Comparison of ENCODE assay signal across 2 cellular contexts in the genomic region with DNA sequence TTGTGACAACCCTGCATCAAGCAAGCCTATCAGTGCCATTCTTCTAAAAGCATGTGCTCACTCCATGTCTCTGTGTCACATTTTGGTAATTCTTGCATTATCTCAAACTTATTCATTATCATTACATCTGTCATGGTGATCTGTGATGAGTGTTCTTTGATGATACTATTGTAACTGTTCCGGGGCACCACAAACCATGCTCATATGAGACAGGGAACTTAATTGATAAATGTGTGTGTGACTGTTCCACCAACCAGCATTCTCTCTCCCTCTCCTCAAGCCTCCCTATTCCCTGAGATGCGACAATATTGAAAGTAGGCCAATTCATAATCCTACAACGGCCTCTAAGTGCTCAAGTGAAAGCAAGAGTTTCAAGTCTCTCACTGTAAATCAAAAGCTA.
TF ChIP-seq lines count a peak whose summit lies in the region.

No MANE protein-coding gene starts in this region.

TF ChIP-seq in WTC11, 78 proteins besides CTCF, POLR2A, EP300 and RAD21 (continued from another document):
- no peak for TF ChIP-seq SP1 (CRISPR knock-in tag; conservative IDR thresholded peaks at IDR 0.05)
- TF ChIP-seq ELF4 (CRISPR knock-in tag; IDR thresholded peaks at IDR 0.05; ENCODE audit: low read depth) = no peak
- TF ChIP-seq ATF1 (CRISPR knock-in tag; IDR thresholded peaks at IDR 0.05) = no peak
- TF ChIP-seq ZNF423 (CRISPR knock-in tag; IDR thresholded peaks at IDR 0.05) = no peak
- TF ChIP-seq SMAD4 (CRISPR knock-in tag; IDR thresholded peaks at IDR 0.05) = no peak
- TF ChIP-seq, protein P1, sequence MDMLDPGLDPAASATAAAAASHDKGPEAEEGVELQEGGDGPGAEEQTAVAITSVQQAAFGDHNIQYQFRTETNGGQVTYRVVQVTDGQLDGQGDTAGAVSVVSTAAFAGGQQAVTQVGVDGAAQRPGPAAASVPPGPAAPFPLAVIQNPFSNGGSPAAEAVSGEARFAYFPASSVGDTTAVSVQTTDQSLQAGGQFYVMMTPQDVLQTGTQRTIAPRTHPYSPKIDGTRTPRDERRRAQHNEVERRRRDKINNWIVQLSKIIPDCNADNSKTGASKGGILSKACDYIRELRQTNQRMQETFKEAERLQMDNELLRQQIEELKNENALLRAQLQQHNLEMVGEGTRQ (CRISPR knock-in tag; IDR thresholded peaks at IDR 0.05) = no peak
- TF ChIP-seq GABPB1 (CRISPR knock-in tag; IDR thresholded peaks at IDR 0.05) = no peak
- TF ChIP-seq NR1H2 (CRISPR knock-in tag; IDR thresholded peaks at IDR 0.05) = no peak
- TF ChIP-seq, protein P2, sequence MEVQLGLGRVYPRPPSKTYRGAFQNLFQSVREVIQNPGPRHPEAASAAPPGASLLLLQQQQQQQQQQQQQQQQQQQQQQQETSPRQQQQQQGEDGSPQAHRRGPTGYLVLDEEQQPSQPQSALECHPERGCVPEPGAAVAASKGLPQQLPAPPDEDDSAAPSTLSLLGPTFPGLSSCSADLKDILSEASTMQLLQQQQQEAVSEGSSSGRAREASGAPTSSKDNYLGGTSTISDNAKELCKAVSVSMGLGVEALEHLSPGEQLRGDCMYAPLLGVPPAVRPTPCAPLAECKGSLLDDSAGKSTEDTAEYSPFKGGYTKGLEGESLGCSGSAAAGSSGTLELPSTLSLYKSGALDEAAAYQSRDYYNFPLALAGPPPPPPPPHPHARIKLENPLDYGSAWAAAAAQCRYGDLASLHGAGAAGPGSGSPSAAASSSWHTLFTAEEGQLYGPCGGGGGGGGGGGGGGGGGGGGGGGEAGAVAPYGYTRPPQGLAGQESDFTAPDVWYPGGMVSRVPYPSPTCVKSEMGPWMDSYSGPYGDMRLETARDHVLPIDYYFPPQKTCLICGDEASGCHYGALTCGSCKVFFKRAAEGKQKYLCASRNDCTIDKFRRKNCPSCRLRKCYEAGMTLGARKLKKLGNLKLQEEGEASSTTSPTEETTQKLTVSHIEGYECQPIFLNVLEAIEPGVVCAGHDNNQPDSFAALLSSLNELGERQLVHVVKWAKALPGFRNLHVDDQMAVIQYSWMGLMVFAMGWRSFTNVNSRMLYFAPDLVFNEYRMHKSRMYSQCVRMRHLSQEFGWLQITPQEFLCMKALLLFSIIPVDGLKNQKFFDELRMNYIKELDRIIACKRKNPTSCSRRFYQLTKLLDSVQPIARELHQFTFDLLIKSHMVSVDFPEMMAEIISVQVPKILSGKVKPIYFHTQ (CRISPR knock-in tag; IDR thresholded peaks at IDR 0.05) = no peak
- no peak for TF ChIP-seq CREM (CRISPR knock-in tag; IDR thresholded peaks at IDR 0.05)
- TF ChIP-seq, protein P3, sequence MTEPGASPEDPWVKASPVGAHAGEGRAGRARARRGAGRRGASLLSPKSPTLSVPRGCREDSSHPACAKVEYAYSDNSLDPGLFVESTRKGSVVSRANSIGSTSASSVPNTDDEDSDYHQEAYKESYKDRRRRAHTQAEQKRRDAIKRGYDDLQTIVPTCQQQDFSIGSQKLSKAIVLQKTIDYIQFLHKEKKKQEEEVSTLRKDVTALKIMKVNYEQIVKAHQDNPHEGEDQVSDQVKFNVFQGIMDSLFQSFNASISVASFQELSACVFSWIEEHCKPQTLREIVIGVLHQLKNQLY (CRISPR knock-in tag; IDR thresholded peaks at IDR 0.05) = no peak

TF ChIP-seq in H1, 55 proteins besides CTCF, POLR2A, EP300 and RAD21 (continued from another document):
- TF ChIP-seq BACH1 (IDR thresholded peaks at IDR 0.05; ENCODE audit: low read length) = no peak
- no peak for TF ChIP-seq RXRA (IDR thresholded peaks at IDR 0.05; ENCODE audit: insufficient read depth, low read depth, low read length)
- TF ChIP-seq JUND (IDR thresholded peaks at IDR 0.05; ENCODE audit: low read length) = no peak
- TF ChIP-seq, protein P4, sequence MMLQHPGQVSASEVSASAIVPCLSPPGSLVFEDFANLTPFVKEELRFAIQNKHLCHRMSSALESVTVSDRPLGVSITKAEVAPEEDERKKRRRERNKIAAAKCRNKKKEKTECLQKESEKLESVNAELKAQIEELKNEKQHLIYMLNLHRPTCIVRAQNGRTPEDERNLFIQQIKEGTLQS (IDR thresholded peaks at IDR 0.05; ENCODE audit: insufficient read depth, low read depth, low read length) = no peak
- TF ChIP-seq NANOG (IDR thresholded peaks at IDR 0.05; ENCODE audit: insufficient read depth, low read depth, low read length, poor library complexity, severe bottlenecking) = no peak
